9 cellular contexts compared by ENCODE assay signal in genomic region chr4:122458625-122459024, GRCh38. TPM values are rescaled to one million over a fixed set of nuclear protein-coding genes. Genes with fewer than 3 reads are reported as not detected.
DNase-seq lines count a peak whose midpoint lies in the region; ATAC-seq, FAIRE-seq and TF ChIP-seq lines count a peak whose summit lies in the region.
"Had no signal": no experiment of that assay in that cellular context is flagged by ENCODE, and none has a peak within 500 bp of the region (broad histone marks: within the 10 kb centered on the region; RNA-seq: fewer than 3 reads in every experiment).

No MANE protein-coding gene starts in this region.

- DNase-seq in AG20443 (ENCODE audit: low spot score) (peak; percentile 40), keratinocyte (ENCODE audit: low read depth, low spot score) (no peak), medulla oblongata (ENCODE audit: extremely low spot score) (no peak), GM19240 (ENCODE audit: insufficient read length, low spot score) (no peak)
- DNase-seq in activated CD4-positive, alpha-beta memory T cell treated with anti-CD3 and anti-CD28 coated beads for 36 hours, result peak; percentile 75

- POLR2A ChIA-PET in activated CD4-positive, alpha-beta memory T cell treated with anti-CD3 and anti-CD28 coated beads for 36 hours (lab: Charles Lee), result interaction anchor here (0.8 to 2.3 kb wide), 10 partner anchors 45 to 126 kb away, joined by 3 to 14 read pairs (median 6); no protein-coding TSS in a partner anchor

- H3K36me3 ChIP-seq in HUES6 (ENCODE audit: control insufficient read depth, insufficient read depth, low read length), result no peaks in the 10 kb centered on the region
- H3K36me3 ChIP-seq in keratinocyte (ENCODE audit: control insufficient read depth in 2 of 2, extremely low read depth in 1 of 2, insufficient read depth in 2 of 2, low read length in 2 of 2), result no peaks in the 10 kb centered on the region

- peak overlapping the region; percentile 71 for H3K4me3 Mint-ChIP-seq in activated CD4-positive, alpha-beta memory T cell treated with anti-CD3 and anti-CD28 coated beads for 36 hours

- dilution Hi-C loops in keratinocyte (cut with MboI; ENCODE audit: extremely low pct_ligation_motif_present, low sequenced_read_pairs), result no loop called here

- H3K9ac ChIP-seq in HUES6 (ENCODE audit: low read length) (no peak overlapping the region), keratinocyte (ENCODE audit: control insufficient read depth, extremely low read depth, insufficient read depth, low read length) (no peak overlapping the region)

- H3K27ac ChIP-seq in HUES6 (ENCODE audit: low read depth, low read length), result no peak overlapping the region
- no peak overlapping the region for H3K27ac ChIP-seq in keratinocyte (ENCODE audit: control insufficient read depth, insufficient read depth, low read length)

- peaks cover 24% of the 10 kb centered on the region for H3K36me3 Mint-ChIP-seq in activated CD4-positive, alpha-beta memory T cell treated with anti-CD3 and anti-CD28 coated beads for 36 hours

- peaks cover 6% of the 10 kb centered on the region for H3K9me3 Mint-ChIP-seq in activated CD4-positive, alpha-beta memory T cell treated with anti-CD3 and anti-CD28 coated beads for 36 hours

- H2AFZ ChIP-seq in keratinocyte (ENCODE audit: control insufficient read depth, low read length), result no peak overlapping the region

- H4K20me1 ChIP-seq in keratinocyte (ENCODE audit: control insufficient read depth, extremely low read depth, insufficient read depth, low read length), result no peaks in the 10 kb centered on the region

- H3K27me3 Mint-ChIP-seq in activated CD4-positive, alpha-beta memory T cell treated with anti-CD3 and anti-CD28 coated beads for 36 hours, result no peaks in the 10 kb centered on the region

- H3K4me3 ChIP-seq in HUES6 (ENCODE audit: low read depth, low read length), result peak overlapping the region; percentile 25; the same call in 1 of the 2 replicates
- H3K4me3 ChIP-seq in keratinocyte (ENCODE audit: control insufficient read depth in 2 of 3, extremely low read depth in 1 of 3, insufficient read depth in 2 of 3, low read depth in 1 of 3, low read length in 3 of 3), result no peak overlapping the region

- H3K9me1 ChIP-seq in keratinocyte (ENCODE audit: control insufficient read depth, extremely low read depth, insufficient read depth, low read length), result no peaks in the 10 kb centered on the region

- CTCF ChIA-PET in activated CD4-positive, alpha-beta memory T cell treated with anti-CD3 and anti-CD28 coated beads for 36 hours (lab: Charles Lee), result interaction anchor here (0.9 to 2.3 kb wide), 5 partner anchors 49 to 145 kb away, joined by 3 to 36 read pairs (median 4); no protein-coding TSS in a partner anchor

- no peak for FAIRE-seq in keratinocyte (lab: Jason Lieb, UNC)
- FAIRE-seq: GM18507 had no signal

- ATAC-seq in GM19455 (IDR thresholded peaks at IDR 0.05; ENCODE audit: unreplicated experiment) (peak; percentile 66), HG03442 (IDR thresholded peaks at IDR 0.05; ENCODE audit: unreplicated experiment) (no peak)

- H3K27me3 ChIP-seq in HUES6 (ENCODE audit: control insufficient read depth, insufficient read depth, low read length), result no peaks in the 10 kb centered on the region
- H3K27me3 ChIP-seq in keratinocyte (ENCODE audit: control insufficient read depth, extremely low read depth, insufficient read depth, low read length), result no peaks in the 10 kb centered on the region

- H3K4me1 ChIP-seq in HUES6 (ENCODE audit: control insufficient read depth, insufficient read depth, low read length), result peaks cover 6% of the 10 kb centered on the region
- H3K4me1 ChIP-seq in keratinocyte (ENCODE audit: control insufficient read depth, extremely low read depth, insufficient read depth, low read length), result no peaks in the 10 kb centered on the region

- no peaks in the 10 kb centered on the region for H3K79me2 ChIP-seq in keratinocyte (ENCODE audit: control insufficient read depth, insufficient read depth, low read length)

- H3K27ac Mint-ChIP-seq in activated CD4-positive, alpha-beta memory T cell treated with anti-CD3 and anti-CD28 coated beads for 36 hours, result peak overlapping the region; percentile 97

- TF ChIP-seq CTCF in keratinocyte (optimal IDR thresholded peaks at IDR 0.05 in 1 of 3, IDR thresholded peaks at IDR 0.05 in 1 of 3, conservative IDR thresholded peaks at IDR 0.05 in 1 of 3; ENCODE audit: extremely low read depth in 1 of 3, insufficient read depth in 2 of 3, low read length in 3 of 3), result no peak

- H3K4me1 Mint-ChIP-seq in activated CD4-positive, alpha-beta memory T cell treated with anti-CD3 and anti-CD28 coated beads for 36 hours (ENCODE audit: low read depth), result peaks cover 44% of the 10 kb centered on the region

- peak overlapping the region; percentile 46 for H3K4me2 ChIP-seq in keratinocyte (ENCODE audit: control insufficient read depth, extremely low read depth, insufficient read depth, low read depth, low read length)

- intact Hi-C loops in activated CD4-positive, alpha-beta memory T cell treated with anti-CD3 and anti-CD28 coated beads for 36 hours (cut with micrococcal nuclease), result loop anchor here (1.0 to 10.0 kb wide), 12 partner anchors 10 to 936 kb away; partner anchors contain the start of gene SPRY1

- H3K9me3 ChIP-seq in HUES6 (ENCODE audit: control insufficient read depth, insufficient read depth, low read depth, low read length), result no peaks in the 10 kb centered on the region
- H3K9me3 ChIP-seq in keratinocyte (ENCODE audit: control insufficient read depth, low read depth, low read length), result no peaks in the 10 kb centered on the region

RNA-seq across cellular contexts. Expression of gene IL2, which starts 2.1 kb away (rescaled TPM):
- total RNA-seq in activated CD4-positive, alpha-beta memory T cell treated with anti-CD3 and anti-CD28 coated beads for 36 hours, result 100 to 1,000 TPM; 164 to 165 TPM
- polyA plus RNA-seq in keratinocyte, result not detected in 3 replicates
- polyA plus RNA-seq in keratinocyte (2011; ENCODE audit: low read depth), result not detected
- not detected in 2 replicates for polyA plus RNA-seq in keratinocyte (2011; cell fraction: cytosol; rRNA removed)
- not detected in 2 replicates for polyA plus RNA-seq in keratinocyte (2011; cell fraction: nucleus; rRNA removed)
- not detected in 2 replicates for polyA plus RNA-seq in keratinocyte (2012; ENCODE audit: low replicate concordance)
- polyA minus RNA-seq in keratinocyte, result not detected in 3 replicates
- not detected for polyA minus RNA-seq in keratinocyte (2011; cell fraction: cytosol; rRNA and poly(A)+ RNA removed)
- polyA minus RNA-seq in keratinocyte (2011; cell fraction: nucleus; rRNA and poly(A)+ RNA removed), result not detected in 2 replicates

Comparison
In these comparisons a context has a peak if more than half of its experiments do, and no peak if none do; other contexts are left out.
1. DNase-seq: peak in AG20443 (single experiment) and activated CD4-positive, alpha-beta memory T cell treated with anti-CD3 and anti-CD28 coated beads for 36 hours (single experiment); none in keratinocyte (single experiment), medulla oblongata (single experiment) and GM19240 (single experiment).